ENCODE assay signal across 8 cellular contexts in genomic region chr19:2702170-2703076, GRCh38. TPM values are rescaled to one million over a fixed set of nuclear protein-coding genes. Genes with fewer than 3 reads are reported as not detected.
DNase-seq lines count a peak whose midpoint lies in the region; ATAC-seq lines count a peak whose summit lies in the region.

Gene GNG7 (minus strand): TSS chr19:2702694. CDS start chr19:2520688, 182,006 bp downstream.

- no peaks in the 10 kb centered on the region for H3K27me3 Mint-ChIP-seq in effector memory CD8-positive, alpha-beta T cell

- no peak within 1 kb of the TSS for H2BK5ac ChIP-seq in mesenchymal stem cell (ENCODE audit: low read depth, low read length, poor library complexity, severe bottlenecking)

- no peak within 1 kb of the TSS for H2BK120ac ChIP-seq in mesenchymal stem cell (ENCODE audit: low read depth, low read length)

- peaks cover 3% of the 10 kb centered on the region for H3K36me3 Mint-ChIP-seq in effector memory CD8-positive, alpha-beta T cell (ENCODE audit: insufficient read depth)

- H3K79me1 ChIP-seq in mesenchymal stem cell (replicated peaks; ENCODE audit: low read length, poor library complexity, severe bottlenecking): no peaks in the 10 kb centered on the region

- peak within 1 kb of the TSS; percentile 10 to 68 for H3K27ac Mint-ChIP-seq in effector memory CD8-positive, alpha-beta T cell

- no peak within 1 kb of the TSS for H3K27ac ChIP-seq in mesenchymal stem cell (ENCODE audit: low read length, poor library complexity, severe bottlenecking)

- peaks cover 6% of the 10 kb centered on the region for H3K4me1 ChIP-seq in mesenchymal stem cell (ENCODE audit: control insufficient read depth, insufficient read depth, low read depth, low read length)

- no peak within 1 kb of the TSS for H3K9ac ChIP-seq in mesenchymal stem cell (ENCODE audit: low read length)

- H3K14ac ChIP-seq in mesenchymal stem cell (ENCODE audit: low read length in 2 of 2): no peak within 1 kb of the TSS

- H2AFZ ChIP-seq in mesenchymal stem cell (ENCODE audit: low read depth, low read length): no peak within 1 kb of the TSS

- peak within 1 kb of the TSS; percentile 77 for H3K4me2 ChIP-seq in mesenchymal stem cell (ENCODE audit: low read length, poor library complexity, severe bottlenecking)

- peak within 1 kb of the TSS; percentile 80 for H2BK15ac ChIP-seq in mesenchymal stem cell (ENCODE audit: low read depth, poor library complexity, severe bottlenecking)

- peaks cover 10 to 12% of the 10 kb centered on the region in 2 donors for H3K4me1 Mint-ChIP-seq in effector memory CD8-positive, alpha-beta T cell (ENCODE audit: low read depth in 2 of 2)

- H3K18ac ChIP-seq in mesenchymal stem cell (ENCODE audit: low read depth in 1 of 2, low read length in 2 of 2): peak within 1 kb of the TSS; percentile 43 to 49

- no peaks in the 10 kb centered on the region for H3K9me3 Mint-ChIP-seq in effector memory CD8-positive, alpha-beta T cell

- ATAC-seq in HG03039 (IDR thresholded peaks at IDR 0.05; ENCODE audit: unreplicated experiment): peak; percentile 81
- peak; percentile 99 for ATAC-seq in effector memory CD8-positive, alpha-beta T cell (replicated peaks)

- H2AK5ac ChIP-seq in mesenchymal stem cell (ENCODE audit: low read length, severe bottlenecking): no peak within 1 kb of the TSS

- H4K91ac ChIP-seq in mesenchymal stem cell (ENCODE audit: low read length): no peak within 1 kb of the TSS

- H3K4ac ChIP-seq in mesenchymal stem cell (ENCODE audit: low read depth in 1 of 2, low read length in 2 of 2): peak within 1 kb of the TSS in 1 of 2 experiments; percentile 15

- peak within 1 kb of the TSS; percentile 37 for H4K8ac ChIP-seq in mesenchymal stem cell (ENCODE audit: low read length)

- peak within 1 kb of the TSS; percentile 56 to 73 for H3K4me3 Mint-ChIP-seq in effector memory CD8-positive, alpha-beta T cell

- peak within 1 kb of the TSS in 1 of 2 experiments; percentile 60 for H2BK12ac ChIP-seq in mesenchymal stem cell (ENCODE audit: low read length in 2 of 2)

- no peaks in the 10 kb centered on the region for H3K36me3 ChIP-seq in mesenchymal stem cell (ENCODE audit: control insufficient read depth in 1 of 2, insufficient read depth in 2 of 2, low read depth in 1 of 2, low read length in 2 of 2)

- DNase-seq in NCI-H1417 (lab: John Stamatoyannopoulos, UW): peak; percentile 75 to 87 (median 77)
- no peak for DNase-seq in NCI-H1417 treated with DMSO at 0.1 percent for 48 hours (lab: John Stamatoyannopoulos, UW)
- DNase-seq in NCI-H82 (lab: John Stamatoyannopoulos, UW): peak; percentile 79
- DNase-seq in activated CD8-positive, alpha-beta memory T cell treated with anti-CD3 and anti-CD28 coated beads, Interleukin-2, amount 50 U/mL, for 1 hour (ENCODE audit: extremely low read depth): peak; percentile 78
- DNase-seq in effector memory CD8-positive, alpha-beta T cell: peak; percentile 85 to 94 (median 89)
- peak; percentile 78 for DNase-seq in mesenchymal stem cell
- DNase-seq in stimulated activated CD4-positive, alpha-beta T cell treated with anti-CD3 and anti-CD28 coated beads, TNF-alpha, amount 100 ng/mL, for 48 hours (ENCODE audit: low read depth in 3 of 3): peak; percentile 89 to 98 (median 92)

- no peaks in the 10 kb centered on the region for H3K9me3 ChIP-seq in mesenchymal stem cell (ENCODE audit: control insufficient read depth, low read length)

- H3K27me3 ChIP-seq in mesenchymal stem cell (ENCODE audit: control insufficient read depth in 1 of 2, insufficient read depth in 1 of 2, low read length in 2 of 2): peaks cover 54 to 61% of the 10 kb centered on the region in 2 experiments

- no peak within 1 kb of the TSS for H3K23ac ChIP-seq in mesenchymal stem cell (ENCODE audit: low read length in 2 of 2)

- 3% methylated on average over 58 of the region's 77 CpGs for WGBS in mesenchymal stem cell

- H3K4me3 ChIP-seq in mesenchymal stem cell (ENCODE audit: insufficient read depth in 1 of 2, low read depth in 1 of 2, low read length in 2 of 2): peak within 1 kb of the TSS in 1 of 2 experiments; percentile 54

RNA-seq across cellular contexts. Expression of gene GNG7, which starts in this region (rescaled TPM):
- polyA plus RNA-seq in mesenchymal stem cell (2013, experiment 1 of 2): 0.72 TPM
- polyA plus RNA-seq in mesenchymal stem cell (2013, experiment 2 of 2): 0.58 TPM
